Comparison of ENCODE assay signal across 8 cellular contexts in the genomic region with DNA sequence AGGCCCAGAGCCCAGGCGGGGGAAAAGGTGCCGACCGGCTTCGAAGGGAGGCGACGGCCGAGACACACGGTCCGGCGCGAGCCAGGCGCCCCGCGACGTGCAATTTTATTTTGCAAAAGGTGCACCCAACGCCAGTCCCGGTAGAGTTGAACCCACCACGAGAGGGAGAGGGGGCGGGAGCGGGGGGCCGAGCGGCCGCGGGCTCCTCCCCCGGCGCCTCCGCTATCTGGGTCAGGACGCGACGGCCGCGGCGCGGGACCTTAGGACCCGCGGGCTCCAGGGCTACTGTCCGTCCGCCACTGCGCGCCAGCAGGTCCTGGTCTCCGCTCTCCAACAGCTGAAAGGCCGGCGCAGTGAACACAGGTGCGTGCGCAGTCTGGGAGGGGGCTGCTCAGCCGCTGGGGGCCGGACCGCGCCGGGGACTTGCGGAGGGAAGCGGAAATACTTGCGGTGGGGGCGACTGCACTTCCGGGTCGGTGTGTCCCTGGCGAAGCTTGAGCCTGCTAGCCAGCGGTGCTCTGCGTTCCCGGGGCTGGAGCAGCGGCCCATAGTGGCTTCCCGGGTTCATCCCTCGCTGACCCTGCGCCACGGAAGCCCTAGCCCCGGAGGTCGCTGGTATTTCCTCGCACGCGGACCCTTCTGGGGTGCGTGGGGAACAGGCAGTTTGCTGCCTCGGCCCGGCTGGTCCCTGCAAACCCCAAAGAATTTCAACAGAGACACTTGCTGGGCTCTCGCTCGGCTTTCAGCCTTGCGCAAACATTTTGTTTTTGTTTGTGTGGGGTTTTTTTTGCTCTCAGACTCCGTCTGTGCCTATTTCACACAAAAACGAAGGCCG. TPM values are rescaled to one million over a fixed set of nuclear protein-coding genes. Genes with fewer than 3 reads are reported as not detected.
DNase-seq lines count a peak whose midpoint lies in the region; ATAC-seq, FAIRE-seq and TF ChIP-seq lines count a peak whose summit lies in the region.

A gene with protein sequence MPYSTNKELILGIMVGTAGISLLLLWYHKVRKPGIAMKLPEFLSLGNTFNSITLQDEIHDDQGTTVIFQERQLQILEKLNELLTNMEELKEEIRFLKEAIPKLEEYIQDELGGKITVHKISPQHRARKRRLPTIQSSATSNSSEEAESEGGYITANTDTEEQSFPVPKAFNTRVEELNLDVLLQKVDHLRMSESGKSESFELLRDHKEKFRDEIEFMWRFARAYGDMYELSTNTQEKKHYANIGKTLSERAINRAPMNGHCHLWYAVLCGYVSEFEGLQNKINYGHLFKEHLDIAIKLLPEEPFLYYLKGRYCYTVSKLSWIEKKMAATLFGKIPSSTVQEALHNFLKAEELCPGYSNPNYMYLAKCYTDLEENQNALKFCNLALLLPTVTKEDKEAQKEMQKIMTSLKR (plus strand): TSS at position 225 of the 835 bp plus-strand sequence. CDS start 3,991 bp downstream, outside the sequence.

- H3K9me1 ChIP-seq in keratinocyte (ENCODE audit: control insufficient read depth, extremely low read depth, insufficient read depth, low read length) = no peaks in the 10 kb centered on the region

- peak within 1 kb of the TSS; percentile 75 for H3K9ac ChIP-seq in keratinocyte (ENCODE audit: control insufficient read depth, extremely low read depth, insufficient read depth, low read length)

- H3K27me3 ChIP-seq in ACC112 (ENCODE audit: insufficient read depth, low read length) (no peaks in the 10 kb centered on the region), keratinocyte (ENCODE audit: control insufficient read depth, extremely low read depth, insufficient read depth, low read length) (no peaks in the 10 kb centered on the region)

- H4K20me1 ChIP-seq in keratinocyte (ENCODE audit: control insufficient read depth, extremely low read depth, insufficient read depth, low read length) = no peaks in the 10 kb centered on the region

- no peaks in the 10 kb centered on the region for H3K27me3 Mint-ChIP-seq in central memory CD8-positive, alpha-beta T cell

- H3K36me3 Mint-ChIP-seq in central memory CD8-positive, alpha-beta T cell (ENCODE audit: insufficient read depth) = peaks cover 6% of the 10 kb centered on the region

- H3K27ac Mint-ChIP-seq in central memory CD8-positive, alpha-beta T cell (ENCODE audit: low read depth) = peak within 1 kb of the TSS; percentile 85

- no peaks in the 10 kb centered on the region for H3K4me1 ChIP-seq in ACC112 (ENCODE audit: control insufficient read depth, insufficient read depth, low read length, unreplicated experiment)
- H3K4me1 ChIP-seq in keratinocyte (ENCODE audit: control insufficient read depth, extremely low read depth, insufficient read depth, low read length) = peaks cover 2% of the 10 kb centered on the region

- dilution Hi-C loops in keratinocyte (cut with MboI; ENCODE audit: extremely low pct_ligation_motif_present, low sequenced_read_pairs) = no loop called here

- H3K4me3 Mint-ChIP-seq in central memory CD8-positive, alpha-beta T cell = peak within 1 kb of the TSS; percentile 87

- H3K27ac ChIP-seq in ACC112 (ENCODE audit: low read depth, low read length) (peak within 1 kb of the TSS; percentile 73), keratinocyte (ENCODE audit: control insufficient read depth, insufficient read depth, low read length) (peak within 1 kb of the TSS; percentile 58)

- FAIRE-seq in keratinocyte (lab: Jason Lieb, UNC) = peak; percentile 39

- H2AFZ ChIP-seq in ACC112 (ENCODE audit: low read length, unreplicated experiment) (peak within 1 kb of the TSS; percentile 92), keratinocyte (ENCODE audit: control insufficient read depth, low read length) (peak within 1 kb of the TSS; percentile 97)

- DNase-seq in NCI-H345 treated with DMSO at 0.1 percent for 48 hours (lab: John Stamatoyannopoulos, UW; ENCODE audit: unreplicated experiment) = peak; percentile 57
- DNase-seq in activated CD4-positive, CD25-positive, alpha-beta regulatory T cell treated with anti-CD3 and anti-CD28 coated beads, Interleukin-2, amount 50 U/mL, for 16 hours (ENCODE audit: low read depth, low spot score) = peak; percentile 31
- peak; percentile 57 to 62 for DNase-seq in central memory CD8-positive, alpha-beta T cell (ENCODE audit: low spot score in 2 of 2)
- peak; percentile 28 for DNase-seq in keratinocyte (ENCODE audit: low read depth, low spot score)
- peak; percentile 51 to 64 for DNase-seq in stimulated activated CD4-positive, alpha-beta T cell treated with anti-CD3 and anti-CD28 coated beads, Interleukin-15, amount 100 ng/mL, for 1 hour (ENCODE audit: low read depth in 1 of 2, low spot score in 1 of 2)

- ATAC-seq in GM18868 (IDR thresholded peaks at IDR 0.05; ENCODE audit: unreplicated experiment) (peak; percentile 90), HG03108 (IDR thresholded peaks at IDR 0.05; ENCODE audit: unreplicated experiment) (peak; percentile 85)
- ATAC-seq in central memory CD8-positive, alpha-beta T cell (replicated peaks; ENCODE audit: extremely low read depth, poor library complexity, severe bottlenecking) = peak; percentile 81

- TF ChIP-seq CTCF in keratinocyte (optimal IDR thresholded peaks at IDR 0.05 in 1 of 3, IDR thresholded peaks at IDR 0.05 in 1 of 3, conservative IDR thresholded peaks at IDR 0.05 in 1 of 3; ENCODE audit: extremely low read depth in 1 of 3, insufficient read depth in 2 of 3, low read length in 3 of 3) = no peak

- H3K4me2 ChIP-seq in keratinocyte (ENCODE audit: control insufficient read depth, extremely low read depth, insufficient read depth, low read depth, low read length) = peak within 1 kb of the TSS; percentile 94

- H3K36me3 ChIP-seq in ACC112 (ENCODE audit: insufficient read depth, low read length) (no peaks in the 10 kb centered on the region), keratinocyte (ENCODE audit: control insufficient read depth in 2 of 2, extremely low read depth in 1 of 2, insufficient read depth in 2 of 2, low read length in 2 of 2) (no peaks in the 10 kb centered on the region)

- H3K9me3 ChIP-seq in keratinocyte (ENCODE audit: control insufficient read depth, low read depth, low read length) = no peaks in the 10 kb centered on the region

- H3K4me3 ChIP-seq in ACC112 (ENCODE audit: low read depth, low read length) (peak within 1 kb of the TSS; percentile 80), keratinocyte (ENCODE audit: control insufficient read depth in 2 of 3, extremely low read depth in 1 of 3, insufficient read depth in 2 of 3, low read depth in 1 of 3, low read length in 3 of 3) (peak within 1 kb of the TSS; percentile 87 to 93 (median 89))

- no peaks in the 10 kb centered on the region for H3K9me3 Mint-ChIP-seq in central memory CD8-positive, alpha-beta T cell

- H3K79me2 ChIP-seq in ACC112 (ENCODE audit: control insufficient read depth, insufficient read depth, low read length, unreplicated experiment) (no peaks in the 10 kb centered on the region), keratinocyte (ENCODE audit: control insufficient read depth, insufficient read depth, low read length) (no peaks in the 10 kb centered on the region)

- H3K4me1 Mint-ChIP-seq in central memory CD8-positive, alpha-beta T cell = peaks cover 10% of the 10 kb centered on the region

RNA-seq across cellular contexts. Expression of the gene that starts here (rescaled TPM):
- polyA plus RNA-seq in keratinocyte = 6.2 to 9.3 TPM (median 7.1 TPM) in 3 replicates
- 0.89 TPM for polyA plus RNA-seq in keratinocyte (2011; ENCODE audit: low read depth)
- 4.7 and 9.4 TPM in 2 replicates for polyA plus RNA-seq in keratinocyte (2011; cell fraction: cytosol; rRNA removed)
- 11.7 and 15.4 TPM in 2 replicates for polyA plus RNA-seq in keratinocyte (2011; cell fraction: nucleus; rRNA removed)
- 1.7 and 5.9 TPM in 2 replicates for polyA plus RNA-seq in keratinocyte (2012; ENCODE audit: low replicate concordance)
- 2.9 to 3.7 TPM in 2 of 3 replicates, not detected in the other for polyA minus RNA-seq in keratinocyte
- 2.3 TPM for polyA minus RNA-seq in keratinocyte (2011; cell fraction: cytosol; rRNA and poly(A)+ RNA removed)
- polyA minus RNA-seq in keratinocyte (2011; cell fraction: nucleus; rRNA and poly(A)+ RNA removed) = 3.8 and 13.7 TPM in 2 replicates

Comparison
In these comparisons a context has a peak if more than half of its experiments do, and no peak if none do; other contexts are left out.
1. Peak in every context shown above with its lines: DNase-seq, ATAC-seq, H3K4me3 ChIP-seq and H3K27ac ChIP-seq.